Comparison of ENCODE assay signal across 21 cellular contexts in genomic region chr1:95122151-95122697, GRCh38. TPM values are rescaled to one million over a fixed set of nuclear protein-coding genes. Genes with fewer than 3 reads are reported as not detected.
"Had no signal": no experiment of that assay in that cellular context is flagged by ENCODE, and none has a peak within 500 bp of the region (broad histone marks: within the 10 kb centered on the region; RNA-seq: fewer than 3 reads in every experiment).

No MANE protein-coding gene starts in this region.

- H3K36me3 ChIP-seq: adrenal gland, left lung, upper lobe of right lung had no signal

- H3K4me3 ChIP-seq: adrenal gland, left lung, psoas muscle, skin epidermis, upper lobe of right lung had no signal

- DNase-seq: activated CD4-positive, alpha-beta T cell treated with anti-CD3 and anti-CD28 coated beads for 36 hours; activated CD4-positive, alpha-beta T cell treated with anti-CD3 and anti-CD28 coated beads, Interleukin-2, amount 50 U/mL, for 48 hours; activated gamma-delta T cell; adrenal gland; cerebellar nuclear complex; effector memory CD8-positive, alpha-beta T cell; foreskin fibroblast; left lung; mammary epithelial cell; psoas muscle; right cardiac atrium; stimulated activated CD4-positive, alpha-beta T cell treated with anti-CD3 and anti-CD28 coated beads, Interleukin-4, amount 100 ng/mL, for 1 hour; stimulated activated naive CD8-positive, alpha-beta T cell treated with anti-CD3 and anti-CD28 coated beads, Interleukin-15, amount 100 ng/mL, for 72 hours; upper lobe of right lung had no signal

- H3K9me3 ChIP-seq: adrenal gland, left lung, psoas muscle, upper lobe of right lung had no signal

- H3K4me3 Mint-ChIP-seq: activated CD4-positive, alpha-beta T cell treated with anti-CD3 and anti-CD28 coated beads for 36 hours; activated naive CD4-positive, alpha-beta T cell treated with anti-CD3 and anti-CD28 coated beads, Interleukin-2, amount 50 U/mL, for 24 hours; effector memory CD8-positive, alpha-beta T cell; neural crest cell; stimulated activated naive CD8-positive, alpha-beta T cell treated with anti-CD3 and anti-CD28 coated beads, Interleukin-15, amount 100 ng/mL, for 72 hours; T-helper 2 cell treated with Interferon-gamma antibody and Interleukin-4, amounts not matched to agents 5 μg/mL and 100 μg/mL, for 36 hours had no signal

- H3K9me3 Mint-ChIP-seq: activated naive CD4-positive, alpha-beta T cell treated with anti-CD3 and anti-CD28 coated beads, Interleukin-2, amount 50 U/mL, for 24 hours; effector memory CD8-positive, alpha-beta T cell; neural crest cell; stimulated activated naive CD8-positive, alpha-beta T cell treated with anti-CD3 and anti-CD28 coated beads, Interleukin-15, amount 100 ng/mL, for 72 hours; T-helper 2 cell treated with Interferon-gamma antibody and Interleukin-4, amounts not matched to agents 5 μg/mL and 100 μg/mL, for 36 hours had no signal

- H3K27ac ChIP-seq: adrenal gland, left lung, psoas muscle, skin epidermis, upper lobe of right lung had no signal

- H3K36me3 Mint-ChIP-seq: activated naive CD4-positive, alpha-beta T cell treated with anti-CD3 and anti-CD28 coated beads, Interleukin-2, amount 50 U/mL, for 24 hours had no signal

- H3K27ac Mint-ChIP-seq: activated CD4-positive, alpha-beta T cell treated with anti-CD3 and anti-CD28 coated beads for 36 hours; activated naive CD4-positive, alpha-beta T cell treated with anti-CD3 and anti-CD28 coated beads, Interleukin-2, amount 50 U/mL, for 24 hours; effector memory CD8-positive, alpha-beta T cell; stimulated activated naive CD8-positive, alpha-beta T cell treated with anti-CD3 and anti-CD28 coated beads, Interleukin-15, amount 100 ng/mL, for 72 hours; T-helper 2 cell treated with Interferon-gamma antibody and Interleukin-4, amounts not matched to agents 5 μg/mL and 100 μg/mL, for 36 hours had no signal

- FAIRE-seq: bronchial epithelial cell, TTC549 had no signal

- ATAC-seq: activated CD4-positive, alpha-beta T cell treated with anti-CD3 and anti-CD28 coated beads for 36 hours; effector memory CD8-positive, alpha-beta T cell; left lung; psoas muscle; right cardiac atrium; stimulated activated naive CD8-positive, alpha-beta T cell treated with anti-CD3 and anti-CD28 coated beads, Interleukin-15, amount 100 ng/mL, for 72 hours; upper lobe of right lung had no signal

- H3K27me3 ChIP-seq: adrenal gland had no signal

- H3K4me1 Mint-ChIP-seq: stimulated activated naive CD8-positive, alpha-beta T cell treated with anti-CD3 and anti-CD28 coated beads, Interleukin-15, amount 100 ng/mL, for 72 hours had no signal

RNA-seq across cellular contexts. Expression of gene TLCD4, which starts 5.1 kb away (rescaled TPM):
- total RNA-seq: glomerular endothelial cell had no signal
